ENCODE assay signal across 1 cellular context in genomic region chr1:159429074-159429861, GRCh38.
TF ChIP-seq lines count a peak whose summit lies in the region.

No MANE protein-coding gene starts in this region.

TF ChIP-seq in SK-N-SH, 30 proteins besides CTCF, POLR2A, EP300 and RAD21:
- TF ChIP-seq JUND (IDR thresholded peaks at IDR 0.05): no peak
- no peak for TF ChIP-seq TEAD4 (IDR thresholded peaks at IDR 0.05; ENCODE audit: borderline replicate concordance, insufficient read depth)
- TF ChIP-seq USF1 (IDR thresholded peaks at IDR 0.05; ENCODE audit: borderline replicate concordance, low read depth): no peak
- TF ChIP-seq MXI1 (IDR thresholded peaks at IDR 0.05; ENCODE audit: low read depth, low read length): no peak
- TF ChIP-seq YY1 (IDR thresholded peaks at IDR 0.05; ENCODE audit: low read depth): no peak
